Comparison of ENCODE assay signal across 9 cellular contexts in the genomic region with DNA sequence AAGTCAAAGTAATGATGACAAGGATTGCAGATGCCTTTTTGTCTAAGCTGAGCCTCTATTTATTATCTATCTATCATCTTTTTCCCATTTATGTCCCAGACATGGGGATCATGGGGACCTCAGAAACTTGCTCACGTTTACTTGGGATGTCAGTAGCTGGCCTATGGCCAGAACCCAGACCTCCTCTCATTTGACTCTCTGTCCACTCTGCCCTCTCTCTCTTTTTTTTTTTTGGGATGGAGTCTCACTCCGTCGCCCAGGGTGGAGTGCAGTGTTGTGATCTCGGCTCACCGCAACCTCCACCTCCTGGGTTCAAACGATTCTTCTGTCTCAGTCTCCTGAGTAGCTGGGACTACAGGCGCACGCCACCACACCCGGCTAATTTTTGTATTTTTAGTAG. TPM values are rescaled to one million over a fixed set of nuclear protein-coding genes. Genes with fewer than 3 reads are reported as not detected.
A peak's percentile ranks its signal among the peaks of the same experiment; 100 is the strongest.
DNase-seq lines count a peak whose midpoint lies in the region; ATAC-seq, FAIRE-seq and TF ChIP-seq lines count a peak whose summit lies in the region.
"Had no signal": no experiment of that assay in that cellular context is flagged by ENCODE, and none has a peak within 500 bp of the region (broad histone marks: within the 10 kb centered on the region; RNA-seq: fewer than 3 reads in every experiment).

No MANE protein-coding gene starts in this region.

- peak overlapping the region; percentile 63 for H2AK5ac ChIP-seq in mesenchymal stem cell (ENCODE audit: low read length, severe bottlenecking)

- H3K27ac Mint-ChIP-seq in brain, result peak overlapping the region; percentile 75 to 98 (median 98)

- ATAC-seq in GM19455 (IDR thresholded peaks at IDR 0.05; ENCODE audit: unreplicated experiment), result no peak

- H2BK12ac ChIP-seq in mesenchymal stem cell (ENCODE audit: low read length in 2 of 2), result peak overlapping the region; percentile 32 to 99

- no peaks in the 10 kb centered on the region for H3K36me3 Mint-ChIP-seq in brain

- H3K27me3 Mint-ChIP-seq in brain, result peaks cover 31% of the 10 kb centered on the region

- H3K4me3 ChIP-seq in mesenchymal stem cell (ENCODE audit: insufficient read depth in 1 of 2, low read depth in 1 of 2, low read length in 2 of 2) (no peak overlapping the region), testis (no peak overlapping the region)

- H4K91ac ChIP-seq in mesenchymal stem cell (ENCODE audit: low read length), result no peak overlapping the region

- H3K4ac ChIP-seq in mesenchymal stem cell (ENCODE audit: low read depth in 1 of 2, low read length in 2 of 2), result peak overlapping the region in 1 of 2 experiments; percentile 83

- H3K36me3 ChIP-seq in mesenchymal stem cell (ENCODE audit: control insufficient read depth in 1 of 2, insufficient read depth in 2 of 2, low read depth in 1 of 2, low read length in 2 of 2) (no peaks in the 10 kb centered on the region), testis (ENCODE audit: low read depth, missing control alignments) (no peaks in the 10 kb centered on the region)

- TF ChIP-seq POLR2A in testis (IDR thresholded peaks at IDR 0.05) (no peak), GM12892 (IDR thresholded peaks at IDR 0.05; ENCODE audit: low read depth, low read length) (no peak)

- FAIRE-seq in GM12892 (lab: Jason Lieb, UNC), result no peak
- FAIRE-seq: small intestine had no signal

- H2BK15ac ChIP-seq in mesenchymal stem cell (ENCODE audit: low read depth, poor library complexity, severe bottlenecking), result peak overlapping the region; percentile 90

- no peak overlapping the region for H2BK5ac ChIP-seq in mesenchymal stem cell (ENCODE audit: low read depth, low read length, poor library complexity, severe bottlenecking)

- H3K27me3 ChIP-seq in mesenchymal stem cell (ENCODE audit: control insufficient read depth in 1 of 2, insufficient read depth in 1 of 2, low read length in 2 of 2) (peaks cover 0 to 16% of the 10 kb centered on the region in 2 experiments), testis (no peaks in the 10 kb centered on the region)

- no peak for TF ChIP-seq CTCF in brain (conservative IDR thresholded peaks at IDR 0.05)
- no peak for TF ChIP-seq CTCF in testis (IDR thresholded peaks at IDR 0.05)

- H3K9ac ChIP-seq in mesenchymal stem cell (ENCODE audit: low read length), result peak overlapping the region; percentile 97

- intact Hi-C loops in testis (cut with DNase I; ENCODE audit: low total_unique reads), result no loop called here

- H3K9me3 Mint-ChIP-seq in brain, result peaks cover 0 to 3% (median 0%) of the 10 kb centered on the region in 5 experiments

- H3K79me1 ChIP-seq in mesenchymal stem cell (replicated peaks; ENCODE audit: low read length, poor library complexity, severe bottlenecking), result peaks cover 3% of the 10 kb centered on the region

- no peaks in the 10 kb centered on the region for H3K9me3 ChIP-seq in mesenchymal stem cell (ENCODE audit: control insufficient read depth, low read length)
- H3K9me3 ChIP-seq in testis, result no peaks in the 10 kb centered on the region

- peak overlapping the region; percentile 77 for H2BK120ac ChIP-seq in mesenchymal stem cell (ENCODE audit: low read depth, low read length)

- H3K4me1 Mint-ChIP-seq in brain, result peaks cover 85% of the 10 kb centered on the region

- no peak overlapping the region for H3K23ac ChIP-seq in mesenchymal stem cell (ENCODE audit: low read length in 2 of 2)

- 68% methylated on average over 9 of the region's 9 CpGs for WGBS in mesenchymal stem cell
- WGBS in testis, 2 donors, result 69 to 75% methylated on average over 9 of the region's 9 CpGs

- H3K4me1 ChIP-seq in mesenchymal stem cell (ENCODE audit: control insufficient read depth, insufficient read depth, low read depth, low read length) (peaks cover 18% of the 10 kb centered on the region), testis (peaks cover 31% of the 10 kb centered on the region)

- H3K18ac ChIP-seq in mesenchymal stem cell (ENCODE audit: low read depth in 1 of 2, low read length in 2 of 2), result peak overlapping the region in 1 of 2 experiments; percentile 42

- H3K4me2 ChIP-seq in mesenchymal stem cell (ENCODE audit: low read length, poor library complexity, severe bottlenecking), result no peak overlapping the region

- H4K8ac ChIP-seq in mesenchymal stem cell (ENCODE audit: low read length), result peak overlapping the region; percentile 21

- no peak overlapping the region for H3K14ac ChIP-seq in mesenchymal stem cell (ENCODE audit: low read length in 2 of 2)

- H3K27ac ChIP-seq in mesenchymal stem cell (ENCODE audit: low read length, poor library complexity, severe bottlenecking), result no peak overlapping the region
- peak overlapping the region; percentile 47 to 88 for H3K27ac ChIP-seq in testis

- H2AFZ ChIP-seq in mesenchymal stem cell (ENCODE audit: low read depth, low read length), result no peak overlapping the region

- H3K4me3 Mint-ChIP-seq in brain, result peak overlapping the region; percentile 77 to 89 (median 86)

- DNase-seq in DMS79 treated with DMSO at 0.1 percent for 48 hours (lab: John Stamatoyannopoulos, UW), result peak; percentile 72
- no peak for DNase-seq in DMS79 (lab: John Stamatoyannopoulos, UW)
- no peak for DNase-seq in mesenchymal stem cell
- no peak for DNase-seq in testis
- no peak for DNase-seq in GM12892 (ENCODE audit: insufficient read length)
- no peak for DNase-seq in NCI-H1436 treated with DMSO at 0.1 percent for 48 hours (lab: John Stamatoyannopoulos, UW)

RNA-seq across cellular contexts. Expression of a gene that starts 3.7 kb away (rescaled TPM):
- polyA plus RNA-seq in brain (ENCODE audit: insufficient read depth, low read depth, low replicate concordance) (60.1 TPM), testis (ENCODE audit: insufficient read depth, low read depth, low replicate concordance) (24.5 TPM)
- 497 TPM for polyA plus RNA-seq in mesenchymal stem cell (2013, experiment 1 of 2)
- polyA plus RNA-seq in mesenchymal stem cell (2013, experiment 2 of 2), result 504 TPM
- 10 to 100 TPM; 27.2 to 34.5 TPM for total RNA-seq in testis
- 101 TPM for polyA plus RNA-seq in GM12892 (2012; ENCODE audit: missing spikeins)

RNA-seq across cellular contexts. Expression of a gene that starts 32.0 kb away (rescaled TPM):
- polyA plus RNA-seq in brain (ENCODE audit: insufficient read depth, low read depth, low replicate concordance) (10.2 TPM), testis (ENCODE audit: insufficient read depth, low read depth, low replicate concordance) (4.8 TPM)
- 0.59 TPM for polyA plus RNA-seq in mesenchymal stem cell (2013, experiment 1 of 2)
- 0.44 TPM for polyA plus RNA-seq in mesenchymal stem cell (2013, experiment 2 of 2)
- 1 to 10 TPM; 4.2 to 6.6 TPM for total RNA-seq in testis
- polyA plus RNA-seq in GM12892 (2012; ENCODE audit: missing spikeins), result 2.0 TPM
